In the genomic region with DNA sequence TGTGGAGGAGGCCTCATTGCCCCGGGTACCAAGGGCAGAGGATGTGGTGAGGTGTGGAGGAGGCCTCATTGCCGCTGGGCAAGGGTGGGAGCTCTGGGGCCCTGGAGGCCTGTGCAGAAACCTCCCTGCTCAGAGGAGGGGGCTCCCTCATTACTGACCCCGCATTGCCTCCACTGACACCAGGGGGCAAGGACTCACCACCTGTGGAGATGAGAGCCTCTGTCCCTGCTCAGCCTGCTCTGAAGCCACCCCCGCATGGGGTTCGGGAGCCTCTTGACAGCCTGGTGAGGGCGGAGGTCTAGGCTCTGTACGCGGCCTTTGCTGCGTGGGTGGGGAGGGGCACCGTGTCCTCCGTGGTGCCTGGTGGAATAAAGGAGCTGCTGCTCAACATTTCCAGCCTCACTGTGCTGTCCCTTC, we compare ENCODE assay signal across 11 cellular contexts.
DNase-seq lines count a peak whose midpoint lies in the region; FAIRE-seq and TF ChIP-seq lines count a peak whose summit lies in the region.
"Had no signal": no experiment of that assay in that cellular context is flagged by ENCODE, and none has a peak within 500 bp of the region (broad histone marks: within the 10 kb centered on the region; RNA-seq: fewer than 3 reads in every experiment).

No MANE protein-coding gene starts in this region.

- TF ChIP-seq POLR2A in thyroid gland (IDR thresholded peaks at IDR 0.05): no peak

- peak; percentile 73 for DNase-seq in activated effector memory CD4-positive, alpha-beta T cell treated with anti-CD3 and anti-CD28 coated beads, Interleukin-2, amount 50 U/mL, for 16 hours
- DNase-seq in activated effector memory CD4-positive, alpha-beta T cell treated with Interleukin-2 at 50 U/mL for 16 hours: no peak
- DNase-seq in kidney (peak; percentile 59), substantia nigra (lab: John Stamatoyannopoulos, UW) (no peak), COLO829 (ENCODE audit: low spot score) (no peak), SW 1271 (lab: John Stamatoyannopoulos, UW) (no peak), thyroid gland (no peak)
- DNase-seq: GF-D8, NCI-H510A had no signal

- no peaks in the 10 kb centered on the region for H3K9me3 ChIP-seq in kidney (ENCODE audit: control insufficient read depth in 1 of 2, low read length in 2 of 2)
- no peaks in the 10 kb centered on the region for H3K9me3 ChIP-seq in thyroid gland
- H3K9me3 ChIP-seq: MG63 had no signal

- H3K4me3 ChIP-seq in kidney (ENCODE audit: low read length in 2 of 2) (no peak overlapping the region), thyroid gland (replicated peaks in 1 of 3) (no peak overlapping the region)
- H3K4me3 ChIP-seq: MG63 had no signal

- peak overlapping the region; percentile 14 for H3K4me3 Mint-ChIP-seq in activated naive CD8-positive, alpha-beta T cell

- H3K27ac ChIP-seq in kidney (ENCODE audit: low read depth in 2 of 2, low read length in 2 of 2) (no peak overlapping the region), substantia nigra (ENCODE audit: low read depth, low read length, poor library complexity, severe bottlenecking) (peak overlapping the region; percentile 75), thyroid gland (no peak overlapping the region)

- H3K4me1 ChIP-seq in kidney (ENCODE audit: control insufficient read depth in 1 of 2, insufficient read depth in 1 of 2, low read depth in 1 of 2, low read length in 2 of 2) (no peaks in the 10 kb centered on the region), thyroid gland (no peaks in the 10 kb centered on the region)

- TF ChIP-seq CTCF in kidney (IDR thresholded peaks at IDR 0.05; ENCODE audit: borderline replicate concordance, extremely low read depth, insufficient read depth): no peak
- no peak for TF ChIP-seq CTCF in thyroid gland (IDR thresholded peaks at IDR 0.05)

- WGBS in thyroid gland, 2 donors: 63 to 77% methylated on average over 9 to 10 of the region's 11 CpGs

- H3K27ac Mint-ChIP-seq in activated naive CD8-positive, alpha-beta T cell: no peak overlapping the region

- no peak for FAIRE-seq in kidney (lab: Jason Lieb, UNC)

- H3K4me1 Mint-ChIP-seq in activated naive CD8-positive, alpha-beta T cell (ENCODE audit: low read depth): peaks cover 88% of the 10 kb centered on the region

- intact Hi-C loops in kidney (cut with DNase I): no loop called here
- intact Hi-C loops in thyroid gland (cut with DNase I): no loop called here

- H3K27me3 Mint-ChIP-seq in activated naive CD8-positive, alpha-beta T cell: no peaks in the 10 kb centered on the region

- no peak overlapping the region for H3K9ac ChIP-seq in kidney (ENCODE audit: low read length in 2 of 2)

- no peaks in the 10 kb centered on the region for H3K36me3 ChIP-seq in kidney (ENCODE audit: control insufficient read depth in 1 of 2, insufficient read depth in 2 of 2, low read length in 2 of 2)
- H3K36me3 ChIP-seq in thyroid gland: no peaks in the 10 kb centered on the region
- H3K36me3 ChIP-seq: MG63 had no signal

- peaks cover 3% of the 10 kb centered on the region for H3K36me3 Mint-ChIP-seq in activated naive CD8-positive, alpha-beta T cell

- no peaks in the 10 kb centered on the region for H3K27me3 ChIP-seq in thyroid gland

- no peaks in the 10 kb centered on the region for H3K9me3 Mint-ChIP-seq in activated naive CD8-positive, alpha-beta T cell (ENCODE audit: low read depth)

Comparison
In these comparisons a context has a peak if more than half of its experiments do, and no peak if none do; other contexts are left out.
1. DNase-seq: peak in activated effector memory CD4-positive, alpha-beta T cell treated with anti-CD3 and anti-CD28 coated beads, Interleukin-2, amount 50 U/mL, for 16 hours (single experiment) and kidney (single experiment); none in activated effector memory CD4-positive, alpha-beta T cell treated with Interleukin-2 at 50 U/mL for 16 hours (single experiment), substantia nigra (0 of 49), COLO829 (single experiment), SW 1271 (0 of 2) and thyroid gland (0 of 2).